In genomic region chr2:158095269-158095668, GRCh38 we compare ENCODE assay signal across 18 cellular contexts. TPM values are rescaled to one million over a fixed set of nuclear protein-coding genes. Genes with fewer than 3 reads are reported as not detected.
DNase-seq lines count a peak whose midpoint lies in the region; ATAC-seq and TF ChIP-seq lines count a peak whose summit lies in the region.
"Had no signal": no experiment of that assay in that cellular context is flagged by ENCODE, and none has a peak within 500 bp of the region (broad histone marks: within the 10 kb centered on the region; RNA-seq: fewer than 3 reads in every experiment).

No MANE protein-coding gene starts in this region.

- H3K27me3 Mint-ChIP-seq in stimulated activated memory B cell treated with anti-CD40 and anti-IgM and Interleukin-4, amounts not matched to agents 10 μg/mL and 1 μg/mL and 100 μg/mL, for 72 hours: peaks cover 22% of the 10 kb centered on the region
- H3K27me3 Mint-ChIP-seq: B cell; CD4-positive, alpha-beta T cell had no signal

- H3K9me3 ChIP-seq in Peyer's patch: no peaks in the 10 kb centered on the region
- H3K9me3 ChIP-seq in mucosa of rectum (ENCODE audit: control insufficient read depth in 2 of 2, low read length in 2 of 2): no peaks in the 10 kb centered on the region
- no peaks in the 10 kb centered on the region for H3K9me3 ChIP-seq in transverse colon
- no peaks in the 10 kb centered on the region for H3K9me3 ChIP-seq in A673 (ENCODE audit: low read depth, low read length, poor library complexity, severe bottlenecking)
- no peaks in the 10 kb centered on the region for H3K9me3 ChIP-seq in uterus

- H3K4me3 Mint-ChIP-seq in stimulated activated memory B cell treated with anti-CD40 and anti-IgM and Interleukin-4, amounts not matched to agents 10 μg/mL and 1 μg/mL and 100 μg/mL, for 72 hours: no peak overlapping the region
- H3K4me3 Mint-ChIP-seq: B cell; CD4-positive, alpha-beta T cell; GM23338 had no signal

- no peak overlapping the region for H3K9ac ChIP-seq in mucosa of rectum (ENCODE audit: low read depth in 1 of 2, low read length in 2 of 2)

- H3K4me1 ChIP-seq in Peyer's patch (no peaks in the 10 kb centered on the region), mucosa of rectum (ENCODE audit: control insufficient read depth in 2 of 2, insufficient read depth in 2 of 2, low read length in 2 of 2) (peaks cover 3 to 15% of the 10 kb centered on the region in 2 donors), transverse colon (peaks cover 0 to 21% (median 9%) of the 10 kb centered on the region in 4 donors), A673 (ENCODE audit: insufficient read depth, low read length, poor library complexity, severe bottlenecking) (no peaks in the 10 kb centered on the region), uterus (no peaks in the 10 kb centered on the region)

- H3K27me3 ChIP-seq in Peyer's patch (no peaks in the 10 kb centered on the region), mucosa of rectum (ENCODE audit: control insufficient read depth in 2 of 2, insufficient read depth in 2 of 2, low read length in 2 of 2) (no peaks in the 10 kb centered on the region), transverse colon (no peaks in the 10 kb centered on the region), A673 (replicated peaks; ENCODE audit: insufficient read depth, low read depth, low read length, poor library complexity) (no peaks in the 10 kb centered on the region), uterus (no peaks in the 10 kb centered on the region)

- in situ Hi-C loops in transverse colon (cut with MboI; ENCODE audit: low pct_ligation_motif_present in 1 of 4, low pct_unique_long_range_greater_than_20kb in 1 of 4, low sequenced_read_pairs in 3 of 4): no loop called here

- H3K27ac Mint-ChIP-seq in stimulated activated memory B cell treated with anti-CD40 and anti-IgM and Interleukin-4, amounts not matched to agents 10 μg/mL and 1 μg/mL and 100 μg/mL, for 72 hours: no peak overlapping the region
- H3K27ac Mint-ChIP-seq: B cell; CD4-positive, alpha-beta T cell; GM23338 had no signal

- peak overlapping the region in 3 of 4 donors; percentile 59 to 87 (median 81) for H3K27ac ChIP-seq in Peyer's patch
- H3K27ac ChIP-seq in mucosa of rectum (ENCODE audit: low read depth in 2 of 2, low read length in 2 of 2): peak overlapping the region; percentile 74 to 87
- H3K27ac ChIP-seq in transverse colon: peak overlapping the region; percentile 76 to 84 (median 82)
- no peak overlapping the region for H3K27ac ChIP-seq in A673 (ENCODE audit: low read depth, low read length, poor library complexity, severe bottlenecking)
- H3K27ac ChIP-seq in uterus: no peak overlapping the region
- H3K27ac ChIP-seq: HL-60 had no signal

- CTCF ChIA-PET in A673 (lab: Charles Lee): no interaction called here

- no peaks in the 10 kb centered on the region for H3K36me3 Mint-ChIP-seq in stimulated activated memory B cell treated with anti-CD40 and anti-IgM and Interleukin-4, amounts not matched to agents 10 μg/mL and 1 μg/mL and 100 μg/mL, for 72 hours

- peak; percentile 44 for ATAC-seq in left colon
- ATAC-seq in stimulated activated memory B cell treated with anti-CD40 and anti-IgM and Interleukin-4, amounts not matched to agents 10 μg/mL and 1 μg/mL and 100 μg/mL, for 72 hours: no peak
- ATAC-seq: GM12878, GM23338 had no signal

- H3K4me3 ChIP-seq in Peyer's patch (no peak overlapping the region), mucosa of rectum (ENCODE audit: low read length in 2 of 2) (peak overlapping the region in 1 of 2 donors; percentile 20), transverse colon (no peak overlapping the region), A673 (ENCODE audit: low read depth, low read length, poor library complexity, severe bottlenecking) (no peak overlapping the region), uterus (no peak overlapping the region)
- H3K4me3 ChIP-seq: GM12878, GM23338 had no signal

- POLR2A ChIA-PET in A673 (lab: Charles Lee; ENCODE audit: low non-redundant PET): no interaction called here

- BruUV-seq in A673 (replicated peaks; lab: Mats Ljungman, UMichigan): no TSS peak

- DNase-seq in Peyer's patch (no peak), left colon (no peak), transverse colon (no peak), A673 (ENCODE audit: low spot score) (no peak), uterus (no peak)
- DNase-seq: 8988T; ACHN; C1 segment of cervical spinal cord; CD4-positive, alpha-beta T cell; DMS79; H7 had no signal

- H3K4me1 Mint-ChIP-seq in stimulated activated memory B cell treated with anti-CD40 and anti-IgM and Interleukin-4, amounts not matched to agents 10 μg/mL and 1 μg/mL and 100 μg/mL, for 72 hours: no peaks in the 10 kb centered on the region
- H3K4me1 Mint-ChIP-seq: B cell had no signal

- H3K9me3 Mint-ChIP-seq in stimulated activated memory B cell treated with anti-CD40 and anti-IgM and Interleukin-4, amounts not matched to agents 10 μg/mL and 1 μg/mL and 100 μg/mL, for 72 hours: no peaks in the 10 kb centered on the region
- H3K9me3 Mint-ChIP-seq: CD4-positive, alpha-beta T cell; GM23338 had no signal

- no peak for TF ChIP-seq EP300 in transverse colon (IDR thresholded peaks at IDR 0.05; ENCODE audit: low read depth)

- H3K36me3 ChIP-seq in Peyer's patch (no peaks in the 10 kb centered on the region), mucosa of rectum (ENCODE audit: control insufficient read depth in 2 of 2, insufficient read depth in 2 of 2, low read length in 2 of 2) (no peaks in the 10 kb centered on the region), transverse colon (no peaks in the 10 kb centered on the region), A673 (ENCODE audit: insufficient read depth, low read length, poor library complexity, severe bottlenecking) (no peaks in the 10 kb centered on the region), uterus (no peaks in the 10 kb centered on the region)

- TF ChIP-seq CTCF in Peyer's patch (IDR thresholded peaks at IDR 0.05): no peak
- no peak for TF ChIP-seq CTCF in transverse colon (IDR thresholded peaks at IDR 0.05)
- no peak for TF ChIP-seq CTCF in A673 (conservative IDR thresholded peaks at IDR 0.05; ENCODE audit: low read depth, low read length)
- no peak for TF ChIP-seq CTCF in uterus (IDR thresholded peaks at IDR 0.05)

- TF ChIP-seq POLR2A in Peyer's patch (IDR thresholded peaks at IDR 0.05): no peak
- TF ChIP-seq POLR2A in transverse colon (IDR thresholded peaks at IDR 0.05): no peak
- TF ChIP-seq POLR2A in uterus (IDR thresholded peaks at IDR 0.05): no peak

- intact Hi-C loops in left colon (cut with DNase I, micrococcal nuclease): loop anchor here in 1 of 2 donors (2.0 kb wide), 1 partner anchor 32 kb away; no protein-coding TSS in a partner anchor
- intact Hi-C loops in transverse colon (cut with DNase I; ENCODE audit: low total_unique reads): no loop called here
- intact Hi-C loops in A673 (cut with micrococcal nuclease; ENCODE audit: unreplicated experiment): no loop called here
- intact Hi-C loops in uterus (cut with DNase I; ENCODE audit: low total_unique reads): no loop called here

RNA-seq across cellular contexts. Expression of gene UPP2, which starts 6.4 kb away (rescaled TPM):
- not detected for total RNA-seq in Peyer's patch
- not detected for total RNA-seq in left colon
- not detected for total RNA-seq in transverse colon
- total RNA-seq in A673 (2021): not detected in 2 replicates
- total RNA-seq in uterus: under 1 TPM in 1 of 4 donors, not detected in 3; 0.28 TPM
- total RNA-seq: B cell; CD4-positive, alpha-beta T cell; G401; GM12878; GM23338; H7 had no signal

Comparison
In these comparisons a context has a peak if more than half of its experiments do, and no peak if none do; other contexts are left out.
1. H3K27ac ChIP-seq: peak in Peyer's patch (3 of 4), mucosa of rectum (2 of 2) and transverse colon (4 of 4); none in A673 (single experiment) and uterus (0 of 2).